ENCODE assay signal across 8 cellular contexts in genomic region chr2:178397002-178397605, GRCh38. TPM values are rescaled to one million over a fixed set of nuclear protein-coding genes. Genes with fewer than 3 reads are reported as not detected.
DNase-seq lines count a peak whose midpoint lies in the region; ATAC-seq and TF ChIP-seq lines count a peak whose summit lies in the region.

No MANE protein-coding gene starts in this region.

- H3K9me3 ChIP-seq in BE2C: no peaks in the 10 kb centered on the region
- H3K9me3 ChIP-seq in hepatocyte (ENCODE audit: low read depth): no peaks in the 10 kb centered on the region

- H3K27ac Mint-ChIP-seq in activated naive CD8-positive, alpha-beta T cell treated with anti-CD3 and anti-CD28 coated beads, Interleukin-2, amount 50 U/mL, for 24 hours: no peak overlapping the region

- no peaks in the 10 kb centered on the region for H3K79me2 ChIP-seq in hepatocyte

- H3K27me3 ChIP-seq in BE2C: no peaks in the 10 kb centered on the region
- no peaks in the 10 kb centered on the region for H3K27me3 ChIP-seq in hepatocyte

- no peaks in the 10 kb centered on the region for H3K36me3 Mint-ChIP-seq in activated naive CD8-positive, alpha-beta T cell treated with anti-CD3 and anti-CD28 coated beads, Interleukin-2, amount 50 U/mL, for 24 hours (ENCODE audit: low read depth)

- no peaks in the 10 kb centered on the region for H3K9me2 ChIP-seq in hepatocyte (replicated peaks; ENCODE audit: insufficient read depth)

- H3K4me1 Mint-ChIP-seq in activated naive CD8-positive, alpha-beta T cell treated with anti-CD3 and anti-CD28 coated beads, Interleukin-2, amount 50 U/mL, for 24 hours: no peaks in the 10 kb centered on the region

- no peak overlapping the region for H3K27ac ChIP-seq in hepatocyte

- H3K4me1 ChIP-seq in BE2C (no peaks in the 10 kb centered on the region), hepatocyte (ENCODE audit: insufficient read depth) (no peaks in the 10 kb centered on the region)

- peak; percentile 56 for TF ChIP-seq CTCF in BE2C (IDR thresholded peaks at IDR 0.05; ENCODE audit: low read depth, low read length)
- TF ChIP-seq CTCF in hepatocyte (IDR thresholded peaks at IDR 0.05; ENCODE audit: poor library complexity): peak; percentile 71

- H2AFZ ChIP-seq in hepatocyte: no peak overlapping the region

- DNase-seq in BE2C: no peak
- DNase-seq in NCI-H2081 treated with DMSO at 0.1 percent for 48 hours (lab: John Stamatoyannopoulos, UW): peak; percentile 22
- no peak for DNase-seq in activated naive CD8-positive, alpha-beta T cell treated with anti-CD3 and anti-CD28 coated beads, Interleukin-2, amount 50 U/mL, for 24 hours
- DNase-seq in hepatocyte (ENCODE audit: low spot score): peak; percentile 67
- peak; percentile 91 for DNase-seq in superior temporal gyrus (ENCODE audit: extremely low spot score)
- no peak for DNase-seq in stimulated activated CD4-positive, alpha-beta T cell treated with anti-CD3 and anti-CD28 coated beads, Interleukin-4, amount 100 ng/mL, for 1 hour

- WGBS in hepatocyte (ENCODE audit: low lambda C conversion rate, missing lambda C conversion rate): 14% methylated on average over 7 of the region's 7 CpGs

- ATAC-seq in GM18517 (IDR thresholded peaks at IDR 0.05; ENCODE audit: unreplicated experiment) (peak; percentile 94), HG02943 (IDR thresholded peaks at IDR 0.05; ENCODE audit: low read depth, unreplicated experiment) (peak; percentile 74)
- peak; percentile 54 for ATAC-seq in activated naive CD8-positive, alpha-beta T cell treated with anti-CD3 and anti-CD28 coated beads, Interleukin-2, amount 50 U/mL, for 24 hours

- H3K9me3 Mint-ChIP-seq in activated naive CD8-positive, alpha-beta T cell treated with anti-CD3 and anti-CD28 coated beads, Interleukin-2, amount 50 U/mL, for 24 hours: no peaks in the 10 kb centered on the region

- H4K20me1 ChIP-seq in hepatocyte (ENCODE audit: insufficient read depth, poor library complexity, severe bottlenecking): no peaks in the 10 kb centered on the region

- no peak overlapping the region for H3K4me2 ChIP-seq in hepatocyte

- no peak overlapping the region for H3K4me3 Mint-ChIP-seq in activated naive CD8-positive, alpha-beta T cell treated with anti-CD3 and anti-CD28 coated beads, Interleukin-2, amount 50 U/mL, for 24 hours

- no peak overlapping the region for H3K4me3 ChIP-seq in BE2C (ENCODE audit: low read depth, low read length)
- H3K4me3 ChIP-seq in hepatocyte: no peak overlapping the region

- H3K36me3 ChIP-seq in BE2C (no peaks in the 10 kb centered on the region), hepatocyte (replicated peaks; ENCODE audit: insufficient read depth, low read depth) (no peaks in the 10 kb centered on the region)

- peaks cover 5% of the 10 kb centered on the region for H3K27me3 Mint-ChIP-seq in activated naive CD8-positive, alpha-beta T cell treated with anti-CD3 and anti-CD28 coated beads, Interleukin-2, amount 50 U/mL, for 24 hours

RNA-seq across cellular contexts. Expression of gene PRKRA, which starts 53.9 kb away (rescaled TPM):
- 21.2 TPM for polyA plus RNA-seq in BE2C (2012; ENCODE audit: insufficient read depth, insufficient read length, low read depth)
- 51.7 and 53.0 TPM in 2 replicates for total RNA-seq in hepatocyte
- 33.4 and 39.8 TPM in 2 replicates for polyA plus RNA-seq in hepatocyte

RNA-seq across cellular contexts. Expression of gene PJVK, which starts 54.1 kb away (rescaled TPM):
- polyA plus RNA-seq in BE2C (2012; ENCODE audit: insufficient read depth, insufficient read length, low read depth): 1.3 TPM
- total RNA-seq in hepatocyte: 3.8 and 3.9 TPM in 2 replicates
- 3.2 and 4.6 TPM in 2 replicates for polyA plus RNA-seq in hepatocyte

Comparison
In these comparisons a context has a peak if more than half of its experiments do, and no peak if none do; other contexts are left out.
1. DNase-seq: peak in NCI-H2081 treated with DMSO at 0.1 percent for 48 hours (single experiment), hepatocyte (single experiment) and superior temporal gyrus (single experiment); none in BE2C (single experiment), activated naive CD8-positive, alpha-beta T cell treated with anti-CD3 and anti-CD28 coated beads, Interleukin-2, amount 50 U/mL, for 24 hours (single experiment) and stimulated activated CD4-positive, alpha-beta T cell treated with anti-CD3 and anti-CD28 coated beads, Interleukin-4, amount 100 ng/mL, for 1 hour (single experiment).
2. Peak in every context shown above with its lines, with median percentiles within 50 percentile points of each other: ATAC-seq.